ENCODE assay signal across 1 cellular context in genomic region chr1:166189126-166189525, GRCh38.
TF ChIP-seq lines count a peak whose summit lies in the region.

No MANE protein-coding gene starts in this region.

TF ChIP-seq in GM23338, 12 proteins besides CTCF, POLR2A, EP300 and RAD21 (continued from another document):
- TF ChIP-seq, protein P1, sequence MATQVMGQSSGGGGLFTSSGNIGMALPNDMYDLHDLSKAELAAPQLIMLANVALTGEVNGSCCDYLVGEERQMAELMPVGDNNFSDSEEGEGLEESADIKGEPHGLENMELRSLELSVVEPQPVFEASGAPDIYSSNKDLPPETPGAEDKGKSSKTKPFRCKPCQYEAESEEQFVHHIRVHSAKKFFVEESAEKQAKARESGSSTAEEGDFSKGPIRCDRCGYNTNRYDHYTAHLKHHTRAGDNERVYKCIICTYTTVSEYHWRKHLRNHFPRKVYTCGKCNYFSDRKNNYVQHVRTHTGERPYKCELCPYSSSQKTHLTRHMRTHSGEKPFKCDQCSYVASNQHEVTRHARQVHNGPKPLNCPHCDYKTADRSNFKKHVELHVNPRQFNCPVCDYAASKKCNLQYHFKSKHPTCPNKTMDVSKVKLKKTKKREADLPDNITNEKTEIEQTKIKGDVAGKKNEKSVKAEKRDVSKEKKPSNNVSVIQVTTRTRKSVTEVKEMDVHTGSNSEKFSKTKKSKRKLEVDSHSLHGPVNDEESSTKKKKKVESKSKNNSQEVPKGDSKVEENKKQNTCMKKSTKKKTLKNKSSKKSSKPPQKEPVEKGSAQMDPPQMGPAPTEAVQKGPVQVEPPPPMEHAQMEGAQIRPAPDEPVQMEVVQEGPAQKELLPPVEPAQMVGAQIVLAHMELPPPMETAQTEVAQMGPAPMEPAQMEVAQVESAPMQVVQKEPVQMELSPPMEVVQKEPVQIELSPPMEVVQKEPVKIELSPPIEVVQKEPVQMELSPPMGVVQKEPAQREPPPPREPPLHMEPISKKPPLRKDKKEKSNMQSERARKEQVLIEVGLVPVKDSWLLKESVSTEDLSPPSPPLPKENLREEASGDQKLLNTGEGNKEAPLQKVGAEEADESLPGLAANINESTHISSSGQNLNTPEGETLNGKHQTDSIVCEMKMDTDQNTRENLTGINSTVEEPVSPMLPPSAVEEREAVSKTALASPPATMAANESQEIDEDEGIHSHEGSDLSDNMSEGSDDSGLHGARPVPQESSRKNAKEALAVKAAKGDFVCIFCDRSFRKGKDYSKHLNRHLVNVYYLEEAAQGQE (IDR thresholded peaks at IDR 0.05; ENCODE audit: unreplicated experiment) = no peak
- no peak for TF ChIP-seq CREB1 (CRISPR knock-in tag; IDR thresholded peaks at IDR 0.05; ENCODE audit: low read depth)
TF ChIP-seq in GM23338: peak in this region for 0.
